1 cellular context compared by ENCODE assay signal in genomic region chr1:154607084-154607747, GRCh38.
A peak's percentile ranks its signal among the peaks of the same experiment; 100 is the strongest.
TF ChIP-seq lines count a peak whose summit lies in the region.

No MANE protein-coding gene starts in this region.

TF ChIP-seq in SK-N-SH, 30 proteins besides CTCF, POLR2A, EP300 and RAD21 (continued from another document):
- 0 out of 2 replicates have a peak, but pooled peaks have one; percentile 28 for TF ChIP-seq REST (IDR thresholded peaks at IDR 0.05; ENCODE audit: low read depth, low read length)
TF ChIP-seq in SK-N-SH: peak in this region for 4.
